Comparison of ENCODE assay signal across 8 cellular contexts in genomic region chrX:47217852-47218279, GRCh38. TPM values are rescaled to one million over a fixed set of nuclear protein-coding genes. Genes with fewer than 3 reads are reported as not detected.
A peak's percentile ranks its signal among the peaks of the same experiment; 100 is the strongest.
DNase-seq lines count a peak whose midpoint lies in the region; ATAC-seq and TF ChIP-seq lines count a peak whose summit lies in the region.

No MANE protein-coding gene starts in this region.

- H3K9ac ChIP-seq in duodenal mucosa (ENCODE audit: low read depth in 1 of 2, low read length in 2 of 2) = peak overlapping the region; percentile 77 to 93

- TF ChIP-seq CTCF in C4-2B (conservative IDR thresholded peaks at IDR 0.05) (no peak), lower leg skin (IDR thresholded peaks at IDR 0.05) (no peak)

- POLR2A ChIA-PET in activated CD4-positive, alpha-beta memory T cell treated with anti-CD3 and anti-CD28 coated beads, Interleukin-2, amount 10 ng/mL, durations not matched to agents 7 days and 5 days (lab: Charles Lee) = interaction anchor here (0.7 to 5.0 kb wide), 9 partner anchors 9 to 309 kb away, joined by 3 to 53 read pairs (median 11); partner anchors contain the start of genes NDUFB11, RBM10 and USP11

- CTCF ChIA-PET in activated CD4-positive, alpha-beta memory T cell treated with anti-CD3 and anti-CD28 coated beads, Interleukin-2, amount 10 ng/mL, durations not matched to agents 7 days and 5 days (lab: Charles Lee) = interaction anchor here (0.6 to 1.7 kb wide), 6 partner anchors 15 to 306 kb away, joined by 3 to 6 read pairs (median 4); partner anchors contain the start of genes NDUFB11, RBM10 and USP11

- 0 to 10% methylated on average over 10 to 31 of the region's 31 CpGs for WGBS in lower leg skin, 2 donors

- peak overlapping the region; percentile 97 for H3K27ac Mint-ChIP-seq in activated CD4-positive, alpha-beta memory T cell treated with anti-CD3 and anti-CD28 coated beads, Interleukin-2, amount 10 ng/mL, durations not matched to agents 7 days and 5 days

- peaks cover 54% of the 10 kb centered on the region for H3K36me3 Mint-ChIP-seq in activated CD4-positive, alpha-beta memory T cell treated with anti-CD3 and anti-CD28 coated beads, Interleukin-2, amount 10 ng/mL, durations not matched to agents 7 days and 5 days (ENCODE audit: low read depth)

- intact Hi-C loops in lower leg skin (cut with DNase I; ENCODE audit: low total_unique reads) = no loop called here

- H3K27ac ChIP-seq in C4-2B (peak overlapping the region; percentile 100), duodenal mucosa (ENCODE audit: low read depth, low read length) (peak overlapping the region; percentile 97)

- H3K4me1 Mint-ChIP-seq in activated CD4-positive, alpha-beta memory T cell treated with anti-CD3 and anti-CD28 coated beads, Interleukin-2, amount 10 ng/mL, durations not matched to agents 7 days and 5 days = peaks cover 43% of the 10 kb centered on the region

- no peaks in the 10 kb centered on the region for H3K27me3 Mint-ChIP-seq in activated CD4-positive, alpha-beta memory T cell treated with anti-CD3 and anti-CD28 coated beads, Interleukin-2, amount 10 ng/mL, durations not matched to agents 7 days and 5 days

- H3K4me3 ChIP-seq in duodenal mucosa (ENCODE audit: low read depth in 1 of 2, low read length in 2 of 2) = peak overlapping the region; percentile 82 to 83
- H3K4me3 ChIP-seq in lower leg skin (ENCODE audit: low read depth, poor library complexity, severe bottlenecking) = no peak overlapping the region

- H3K36me3 ChIP-seq in duodenal mucosa (ENCODE audit: control insufficient read depth in 1 of 2, insufficient read depth in 2 of 2, low read length in 2 of 2) = peaks cover 15 to 34% of the 10 kb centered on the region in 2 donors

- no peaks in the 10 kb centered on the region for H3K9me3 Mint-ChIP-seq in activated CD4-positive, alpha-beta memory T cell treated with anti-CD3 and anti-CD28 coated beads, Interleukin-2, amount 10 ng/mL, durations not matched to agents 7 days and 5 days

- H3K4me1 ChIP-seq in duodenal mucosa (ENCODE audit: control insufficient read depth in 1 of 2, insufficient read depth in 2 of 2, low read length in 2 of 2) = peaks cover 22 to 23% of the 10 kb centered on the region in 2 donors

- DNase-seq in NCI-H774 (lab: John Stamatoyannopoulos, UW) = peak; percentile 94
- peak; percentile 95 for DNase-seq in activated CD4-positive, alpha-beta memory T cell treated with anti-CD3 and anti-CD28 coated beads, Interleukin-2, amount 10 ng/mL, durations not matched to agents 7 days and 5 days
- peak; percentile 97 to 99 for DNase-seq in lower leg skin (ENCODE audit: low spot score in 2 of 2)
- peak; percentile 83 to 97 for DNase-seq in stimulated activated CD4-positive, alpha-beta T cell treated with anti-CD3 and anti-CD28 coated beads, Interleukin-4, amount 100 ng/mL, for 4 hours

- ATAC-seq in GM19397 (IDR thresholded peaks at IDR 0.05; ENCODE audit: unreplicated experiment) (peak; percentile 76), HG03565 (IDR thresholded peaks at IDR 0.05; ENCODE audit: unreplicated experiment) (peak; percentile 78)

- H3K4me3 Mint-ChIP-seq in activated CD4-positive, alpha-beta memory T cell treated with anti-CD3 and anti-CD28 coated beads, Interleukin-2, amount 10 ng/mL, durations not matched to agents 7 days and 5 days = peak overlapping the region; percentile 85

- no peaks in the 10 kb centered on the region for H3K9me3 ChIP-seq in duodenal mucosa (ENCODE audit: control insufficient read depth in 1 of 2, low read length in 2 of 2)

- no peaks in the 10 kb centered on the region for H3K27me3 ChIP-seq in duodenal mucosa (ENCODE audit: control insufficient read depth in 1 of 2, insufficient read depth in 2 of 2, low read length in 2 of 2)

- TF ChIP-seq POLR2A in lower leg skin (IDR thresholded peaks at IDR 0.05) = no peak

RNA-seq across cellular contexts. Expression of gene CDK16, which starts 0.6 kb away (rescaled TPM):
- 10 to 100 TPM; 59.6 to 60.0 TPM for total RNA-seq in activated CD4-positive, alpha-beta memory T cell treated with anti-CD3 and anti-CD28 coated beads, Interleukin-2, amount 10 ng/mL, durations not matched to agents 7 days and 5 days
- total RNA-seq in lower leg skin = 10 to 100 TPM; 57.7 to 98.0 (median 73.5) TPM

RNA-seq across cellular contexts. Expression of gene USP11, which starts 14.9 kb away (rescaled TPM):
- 10 to 100 TPM; 27.6 to 29.4 TPM for total RNA-seq in activated CD4-positive, alpha-beta memory T cell treated with anti-CD3 and anti-CD28 coated beads, Interleukin-2, amount 10 ng/mL, durations not matched to agents 7 days and 5 days
- total RNA-seq in lower leg skin = 10 to 100 TPM; 12.8 to 24.9 (median 18.7) TPM

RNA-seq across cellular contexts. Expression of gene UBA1, which starts 24.2 kb away (rescaled TPM):
- 100 to 1,000 TPM; 180 to 187 TPM for total RNA-seq in activated CD4-positive, alpha-beta memory T cell treated with anti-CD3 and anti-CD28 coated beads, Interleukin-2, amount 10 ng/mL, durations not matched to agents 7 days and 5 days
- 100 to 1,000 TPM; 112 to 159 (median 121) TPM for total RNA-seq in lower leg skin
